Comparison of ENCODE assay signal across 17 cellular contexts in genomic region chr5:78345485-78345884, GRCh38. TPM values are rescaled to one million over a fixed set of nuclear protein-coding genes. Genes with fewer than 3 reads are reported as not detected.
DNase-seq lines count a peak whose midpoint lies in the region; ATAC-seq, FAIRE-seq and TF ChIP-seq lines count a peak whose summit lies in the region.
"Had no signal": no experiment of that assay in that cellular context is flagged by ENCODE, and none has a peak within 500 bp of the region (broad histone marks: within the 10 kb centered on the region; RNA-seq: fewer than 3 reads in every experiment).

No MANE protein-coding gene starts in this region.

- no peaks in the 10 kb centered on the region for H3K9me3 Mint-ChIP-seq in natural killer cell treated with Interleukin-12 subunit alpha and Interleukin-12 subunit beta and Interleukin-15 and Interleukin-18, amount 100 ng/mL, for 72 hours
- H3K9me3 Mint-ChIP-seq: activated T-cell treated with anti-CD3 and anti-CD28 coated beads, Interleukin-2, amount 50 U/mL, for 4 hours had no signal

- POLR2A ChIA-PET in HEK293 (lab: Yijun Ruan, JAX), result no interaction called here

- H3K4me2 ChIP-seq in osteoblast (ENCODE audit: insufficient read depth, low read length), result peak overlapping the region; percentile 21

- H3K27me3 ChIP-seq in osteoblast (ENCODE audit: insufficient read depth, low read length), result no peaks in the 10 kb centered on the region
- H3K27me3 ChIP-seq: tibial nerve had no signal

- no peak overlapping the region for H3K9ac ChIP-seq in kidney (ENCODE audit: low read length in 2 of 2)
- H3K9ac ChIP-seq: parathyroid adenoma had no signal

- H3K4me3 Mint-ChIP-seq in natural killer cell treated with Interleukin-12 subunit alpha and Interleukin-12 subunit beta and Interleukin-15 and Interleukin-18, amount 100 ng/mL, for 72 hours, result no peak overlapping the region
- H3K4me3 Mint-ChIP-seq: activated T-cell treated with anti-CD3 and anti-CD28 coated beads, Interleukin-2, amount 50 U/mL, for 4 hours had no signal

- H3K27ac ChIP-seq in HEK293 (ENCODE audit: extremely low read depth, low read depth, low read length) (peak overlapping the region; percentile 71), osteoblast (ENCODE audit: low read depth, low read length) (peak overlapping the region; percentile 10), kidney (ENCODE audit: low read depth in 2 of 2, low read length in 2 of 2) (no peak overlapping the region)
- H3K27ac ChIP-seq: parathyroid adenoma, tibial nerve had no signal

- H3K27me3 Mint-ChIP-seq in natural killer cell treated with Interleukin-12 subunit alpha and Interleukin-12 subunit beta and Interleukin-15 and Interleukin-18, amount 100 ng/mL, for 72 hours, result peaks cover 7 to 12% of the 10 kb centered on the region in 2 donors

- no peaks in the 10 kb centered on the region for H3K36me3 ChIP-seq in HEK293 (ENCODE audit: control insufficient read depth in 2 of 2, insufficient read depth in 1 of 2, low read length in 2 of 2)
- H3K36me3 ChIP-seq in osteoblast (ENCODE audit: insufficient read depth, low read length), result no peaks in the 10 kb centered on the region
- H3K36me3 ChIP-seq in kidney (ENCODE audit: control insufficient read depth in 1 of 2, insufficient read depth in 2 of 2, low read length in 2 of 2), result no peaks in the 10 kb centered on the region
- H3K36me3 ChIP-seq: tibial nerve had no signal

- H3K4me1 Mint-ChIP-seq in natural killer cell treated with Interleukin-12 subunit alpha and Interleukin-12 subunit beta and Interleukin-15 and Interleukin-18, amount 100 ng/mL, for 72 hours (ENCODE audit: low read depth in 2 of 2), result no peaks in the 10 kb centered on the region

- CTCF ChIA-PET in HEK293 (lab: Yijun Ruan, JAX), result interaction anchor here (0.6 to 1.0 kb wide), 2 partner anchors 554 to 555 kb away, joined by 3 read pairs; no protein-coding TSS in a partner anchor

- no peaks in the 10 kb centered on the region for H3K36me3 Mint-ChIP-seq in natural killer cell treated with Interleukin-12 subunit alpha and Interleukin-12 subunit beta and Interleukin-15 and Interleukin-18, amount 100 ng/mL, for 72 hours

- no peaks in the 10 kb centered on the region for H3K9me3 ChIP-seq in HEK293 (ENCODE audit: control insufficient read depth, insufficient read depth, low read depth, low read length)
- H3K9me3 ChIP-seq in osteoblast (ENCODE audit: low read depth, low read length), result no peaks in the 10 kb centered on the region
- no peaks in the 10 kb centered on the region for H3K9me3 ChIP-seq in kidney (ENCODE audit: control insufficient read depth in 1 of 2, low read length in 2 of 2)
- H3K9me3 ChIP-seq: Caco-2, tibial nerve had no signal

- DNase-seq in amniotic epithelial cell (ENCODE audit: low read depth), result peak; percentile 62
- peak; percentile 56 to 70 for DNase-seq in foreskin fibroblast
- peak; percentile 21 for DNase-seq in osteoblast (ENCODE audit: insufficient read length, low spot score, missing footprints)
- DNase-seq in anterior cingulate cortex (lab: John Stamatoyannopoulos, UW), result no peak
- no peak for DNase-seq in natural killer cell treated with Interleukin-12 subunit alpha and Interleukin-12 subunit beta and Interleukin-15 and Interleukin-18, amount 100 ng/mL, for 72 hours (ENCODE audit: low spot score)
- no peak for DNase-seq in kidney
- DNase-seq: activated CD4-positive, alpha-beta T cell treated with anti-CD3 and anti-CD28 coated beads for 4 hours; activated T-cell treated with anti-CD3 and anti-CD28 coated beads, Interleukin-2, amount 50 U/mL, for 4 hours; amygdala; Caco-2; NCI-H1694; stimulated activated CD4-positive, alpha-beta T cell treated with anti-CD3 and anti-CD28 coated beads, Interleukin-15, amount 100 ng/mL, for 24 hours; SW 1271 had no signal

- no peak for ATAC-seq in GM21619 (IDR thresholded peaks at IDR 0.05; ENCODE audit: unreplicated experiment)
- no peak for ATAC-seq in natural killer cell treated with Interleukin-12 subunit alpha and Interleukin-12 subunit beta and Interleukin-15 and Interleukin-18, amount 100 ng/mL, for 72 hours
- ATAC-seq: activated T-cell treated with anti-CD3 and anti-CD28 coated beads, Interleukin-2, amount 50 U/mL, for 4 hours had no signal

- no peaks in the 10 kb centered on the region for H4K20me1 ChIP-seq in osteoblast (ENCODE audit: insufficient read depth, low read length)

- no peak for FAIRE-seq in kidney (lab: Jason Lieb, UNC)

- H3K27ac Mint-ChIP-seq in natural killer cell treated with Interleukin-12 subunit alpha and Interleukin-12 subunit beta and Interleukin-15 and Interleukin-18, amount 100 ng/mL, for 72 hours, result no peak overlapping the region

- intact Hi-C loops in kidney (cut with DNase I), result no loop called here

- H3K4me1 ChIP-seq in HEK293 (ENCODE audit: control insufficient read depth, insufficient read depth, low read length) (no peaks in the 10 kb centered on the region), osteoblast (ENCODE audit: insufficient read depth, low read length) (peaks cover 9% of the 10 kb centered on the region), kidney (ENCODE audit: control insufficient read depth in 1 of 2, insufficient read depth in 1 of 2, low read depth in 1 of 2, low read length in 2 of 2) (no peaks in the 10 kb centered on the region)
- H3K4me1 ChIP-seq: Caco-2, parathyroid adenoma, tibial nerve had no signal

- no peaks in the 10 kb centered on the region for H3K79me2 ChIP-seq in osteoblast (ENCODE audit: insufficient read depth, low read length)
- H3K79me2 ChIP-seq: parathyroid adenoma had no signal

- H3K4me3 ChIP-seq in HEK293 (ENCODE audit: low read depth, low read length) (no peak overlapping the region), foreskin fibroblast (ENCODE audit: low read depth in 1 of 2, low read length in 2 of 2) (no peak overlapping the region), osteoblast (ENCODE audit: insufficient read depth, low read length) (no peak overlapping the region), kidney (ENCODE audit: low read length in 2 of 2) (no peak overlapping the region)
- H3K4me3 ChIP-seq: tibial nerve had no signal

- no peak for TF ChIP-seq CTCF in HEK293 (tag by site-specific recombination; IDR thresholded peaks at IDR 0.05)
- no peak for TF ChIP-seq CTCF in foreskin fibroblast (IDR thresholded peaks at IDR 0.05; ENCODE audit: low read depth, low read length)
- no peak for TF ChIP-seq CTCF in osteoblast (IDR thresholded peaks at IDR 0.05; ENCODE audit: extremely low read depth, low read depth, low read length)
- TF ChIP-seq CTCF in kidney (IDR thresholded peaks at IDR 0.05; ENCODE audit: borderline replicate concordance, extremely low read depth, insufficient read depth), result no peak

- peak overlapping the region; percentile 78 for H2AFZ ChIP-seq in osteoblast (ENCODE audit: low read length)
- H2AFZ ChIP-seq: parathyroid adenoma had no signal

TF ChIP-seq in HEK293, 187 proteins besides CTCF, POLR2A, EP300 and RAD21 (continues in another document):
- TF ChIP-seq ZNF449 (tag by site-specific recombination; IDR thresholded peaks at IDR 0.05) (no peak), ZBTB17 (tag by site-specific recombination; IDR thresholded peaks at IDR 0.05) (peak; percentile 93), PRDM6 (tag by site-specific recombination; IDR thresholded peaks at IDR 0.05) (peak; percentile 23; the same call in 1 of the 2 replicates), ZXDB (tag by site-specific recombination; IDR thresholded peaks at IDR 0.05) (no peak)

RNA-seq across cellular contexts. Expression of gene SCAMP1, which starts 14.9 kb away (rescaled TPM):
- 70.2 and 71.9 TPM in 2 replicates for total RNA-seq in osteoblast
- total RNA-seq in natural killer cell treated with Interleukin-12 subunit alpha and Interleukin-12 subunit beta and Interleukin-15 and Interleukin-18, amount 100 ng/mL, for 72 hours, result 10 to 100 TPM; 11.9 to 21.1 TPM
- total RNA-seq in kidney, result 42.1 TPM
- 13.1 TPM for polyA plus RNA-seq in kidney (ENCODE audit: insufficient read depth, low read depth, low replicate concordance)

RNA-seq across cellular contexts. Expression of gene AP3B1, which starts 51.0 kb away (rescaled TPM):
- total RNA-seq in osteoblast (77.4 and 85.7 TPM in 2 replicates), kidney (49.3 TPM)
- total RNA-seq in natural killer cell treated with Interleukin-12 subunit alpha and Interleukin-12 subunit beta and Interleukin-15 and Interleukin-18, amount 100 ng/mL, for 72 hours, result 10 to 100 TPM; 72.9 to 79.6 TPM
- 53.2 TPM for polyA plus RNA-seq in kidney (ENCODE audit: insufficient read depth, low read depth, low replicate concordance)

Comparison
In these comparisons a context has a peak if more than half of its experiments do, and no peak if none do; other contexts are left out.
1. H3K27ac ChIP-seq: peak in HEK293 (single experiment) and osteoblast (single experiment); none in kidney (0 of 2).
2. DNase-seq: peak in amniotic epithelial cell (single experiment), foreskin fibroblast (2 of 2) and osteoblast (single experiment); none in anterior cingulate cortex (0 of 58), natural killer cell treated with Interleukin-12 subunit alpha and Interleukin-12 subunit beta and Interleukin-15 and Interleukin-18, amount 100 ng/mL, for 72 hours (single experiment) and kidney (single experiment).